In genomic region chr1:11114966-11115365, GRCh38 we compare ENCODE assay signal across 30 cellular contexts.
"Had no signal": no experiment of that assay in that cellular context is flagged by ENCODE, and none has a peak within 500 bp of the region (broad histone marks: within the 10 kb centered on the region; RNA-seq: fewer than 3 reads in every experiment).

No MANE protein-coding gene starts in this region.

- H3K9me3 Mint-ChIP-seq: activated CD4-positive, alpha-beta T cell treated with anti-CD3 and anti-CD28 coated beads, Interleukin-2, amount 10 ng/mL, durations not matched to agents 7 days and 5 days; activated naive CD4-positive, alpha-beta T cell treated with anti-CD3 and anti-CD28 coated beads, Interleukin-2, amount 50 U/mL, for 24 hours; activated T-cell treated with anti-CD3 and anti-CD28 coated beads, Interleukin-2, amount 50 U/mL, for 4 hours; IgD-negative memory B cell; T-helper 2 cell treated with Interferon-gamma antibody and Interleukin-4, amounts not matched to agents 5 μg/mL and 100 μg/mL, for 36 hours; WTC11 had no signal

- H3K27ac ChIP-seq: adrenal gland, body of pancreas, SJCRH30, SK-N-MC had no signal

- H3K27me3 Mint-ChIP-seq: activated CD4-positive, alpha-beta T cell treated with anti-CD3 and anti-CD28 coated beads for 36 hours; activated CD4-positive, alpha-beta T cell treated with anti-CD3 and anti-CD28 coated beads, Interleukin-2, amount 10 ng/mL, durations not matched to agents 7 days and 5 days; activated naive CD4-positive, alpha-beta T cell treated with anti-CD3 and anti-CD28 coated beads, Interleukin-2, amount 50 U/mL, for 24 hours; IgD-negative memory B cell had no signal

- H3K9me3 ChIP-seq: adrenal gland, body of pancreas, MG63, SJCRH30 had no signal

- ATAC-seq: activated CD4-positive, alpha-beta T cell treated with anti-CD3 and anti-CD28 coated beads for 36 hours; activated CD4-positive, CD25-positive, alpha-beta regulatory T cell treated with anti-CD3 and anti-CD28 coated beads, Interleukin-2, amount 50 U/mL, for 24 hours; activated CD8-positive, alpha-beta T cell treated with anti-CD3 and anti-CD28 coated beads, Interleukin-2, amount 10 ng/mL, durations not matched to agents 7 days and 5 days; activated T-cell treated with anti-CD3 and anti-CD28 coated beads, Interleukin-2, amount 50 U/mL, for 4 hours; body of pancreas; Panc1; WTC11 had no signal

- H3K4me1 ChIP-seq: adrenal gland, SJCRH30 had no signal

- H3K4me1 Mint-ChIP-seq: activated CD4-positive, alpha-beta T cell treated with anti-CD3 and anti-CD28 coated beads for 36 hours; activated CD4-positive, alpha-beta T cell treated with anti-CD3 and anti-CD28 coated beads, Interleukin-2, amount 10 ng/mL, durations not matched to agents 7 days and 5 days; activated naive CD4-positive, alpha-beta T cell treated with anti-CD3 and anti-CD28 coated beads, Interleukin-2, amount 50 U/mL, for 24 hours; IgD-negative memory B cell; WTC11 had no signal

- H3K27me3 ChIP-seq: adrenal gland, body of pancreas, MG63, SJCRH30 had no signal

- H3K4me3 ChIP-seq: adrenal gland, body of pancreas, MG63, SJCRH30, SK-N-MC had no signal

- H3K4me3 Mint-ChIP-seq: activated CD4-positive, alpha-beta T cell treated with anti-CD3 and anti-CD28 coated beads for 36 hours; activated CD4-positive, alpha-beta T cell treated with anti-CD3 and anti-CD28 coated beads, Interleukin-2, amount 10 ng/mL, durations not matched to agents 7 days and 5 days; activated CD8-positive, alpha-beta T cell treated with anti-CD3 and anti-CD28 coated beads, Interleukin-2, amount 10 ng/mL, durations not matched to agents 7 days and 5 days; activated naive CD4-positive, alpha-beta T cell treated with anti-CD3 and anti-CD28 coated beads, Interleukin-2, amount 50 U/mL, for 24 hours; activated T-cell treated with anti-CD3 and anti-CD28 coated beads, Interleukin-2, amount 50 U/mL, for 4 hours; IgD-negative memory B cell; T-helper 2 cell treated with Interferon-gamma antibody and Interleukin-4, amounts not matched to agents 5 μg/mL and 100 μg/mL, for 36 hours; WTC11 had no signal

- DNase-seq: activated CD4-positive, alpha-beta T cell treated with anti-CD3 and anti-CD28 coated beads for 36 hours; activated CD4-positive, alpha-beta T cell treated with anti-CD3 and anti-CD28 coated beads, Interleukin-2, amount 10 ng/mL, durations not matched to agents 7 days and 5 days; activated CD4-positive, alpha-beta T cell treated with anti-CD3 and anti-CD28 coated beads, Interleukin-2, amount 50 U/mL, for 48 hours; activated CD8-positive, alpha-beta T cell treated with anti-CD3 and anti-CD28 coated beads, Interleukin-2, amount 10 ng/mL, durations not matched to agents 7 days and 5 days; activated naive CD4-positive, alpha-beta T cell; activated T-cell treated with anti-CD3 and anti-CD28 coated beads, Interleukin-2, amount 50 U/mL, for 4 hours; adrenal gland; body of pancreas; caudate nucleus; cerebellar nuclear complex; Karpas-422; KBM-7; MG63; NCI-H1048; NCI-H1694 treated with DMSO at 0.1 percent for 48 hours; NCI-H2029; NCI-H2107; NCI-H226; NCI-H446 treated with DMSO at 0.1 percent for 48 hours; NCI-H524; NCI-H82; SHP77; SJCRH30 had no signal

- H3K27ac Mint-ChIP-seq: activated CD4-positive, alpha-beta T cell treated with anti-CD3 and anti-CD28 coated beads for 36 hours; activated CD8-positive, alpha-beta T cell treated with anti-CD3 and anti-CD28 coated beads, Interleukin-2, amount 10 ng/mL, durations not matched to agents 7 days and 5 days; activated naive CD4-positive, alpha-beta T cell treated with anti-CD3 and anti-CD28 coated beads, Interleukin-2, amount 50 U/mL, for 24 hours; IgD-negative memory B cell; T-helper 2 cell treated with Interferon-gamma antibody and Interleukin-4, amounts not matched to agents 5 μg/mL and 100 μg/mL, for 36 hours; WTC11 had no signal
